ENCODE assay signal across 14 cellular contexts in genomic region chr3:143585720-143586456, GRCh38.
A peak's percentile ranks its signal among the peaks of the same experiment; 100 is the strongest.
DNase-seq lines count a peak whose midpoint lies in the region; ATAC-seq, FAIRE-seq and TF ChIP-seq lines count a peak whose summit lies in the region.
"Had no signal": no experiment of that assay in that cellular context is flagged by ENCODE, and none has a peak within 500 bp of the region (broad histone marks: within the 10 kb centered on the region; RNA-seq: fewer than 3 reads in every experiment).

No MANE protein-coding gene starts in this region.

- POLR2A ChIA-PET in activated CD4-positive, alpha-beta T cell treated with anti-CD3 and anti-CD28 coated beads, Interleukin-2, amount 10 ng/mL, durations not matched to agents 7 days and 5 days (lab: Charles Lee) = no interaction called here

- peak; percentile 36 for ATAC-seq in HG02759 (IDR thresholded peaks at IDR 0.05; ENCODE audit: unreplicated experiment)
- ATAC-seq in GM23338 = no peak
- ATAC-seq: esophagus mucosa had no signal

- H3K9me3 Mint-ChIP-seq in activated CD4-positive, alpha-beta T cell treated with anti-CD3 and anti-CD28 coated beads, Interleukin-2, amount 10 ng/mL, durations not matched to agents 7 days and 5 days = no peaks in the 10 kb centered on the region
- no peaks in the 10 kb centered on the region for H3K9me3 Mint-ChIP-seq in GM23338
- H3K9me3 Mint-ChIP-seq: H9 had no signal

- no peak overlapping the region for H3K9ac ChIP-seq in kidney (ENCODE audit: low read length in 2 of 2)
- H3K9ac ChIP-seq: parathyroid adenoma had no signal

- peaks cover 24% of the 10 kb centered on the region for H3K4me1 Mint-ChIP-seq in activated CD4-positive, alpha-beta T cell treated with anti-CD3 and anti-CD28 coated beads, Interleukin-2, amount 10 ng/mL, durations not matched to agents 7 days and 5 days
- H3K4me1 Mint-ChIP-seq in GM23338 = no peaks in the 10 kb centered on the region

- H3K4me3 ChIP-seq in small intestine (ENCODE audit: low read depth in 1 of 2, low read length in 2 of 2) (no peak overlapping the region), kidney (ENCODE audit: low read length in 2 of 2) (no peak overlapping the region), GM23338 (no peak overlapping the region)

- CTCF ChIA-PET in activated CD4-positive, alpha-beta T cell treated with anti-CD3 and anti-CD28 coated beads, Interleukin-2, amount 10 ng/mL, durations not matched to agents 7 days and 5 days (lab: Charles Lee) = interaction anchor here (1.0 kb wide), 1 partner anchor 12 kb away, joined by 3 read pairs; no protein-coding TSS in a partner anchor

- H3K27me3 ChIP-seq in small intestine (ENCODE audit: control insufficient read depth in 2 of 2, insufficient read depth in 2 of 2, low read length in 2 of 2) (no peaks in the 10 kb centered on the region), GM23338 (ENCODE audit: insufficient read depth) (no peaks in the 10 kb centered on the region)

- H3K27me3 Mint-ChIP-seq in activated CD4-positive, alpha-beta T cell treated with anti-CD3 and anti-CD28 coated beads, Interleukin-2, amount 10 ng/mL, durations not matched to agents 7 days and 5 days = no peaks in the 10 kb centered on the region
- no peaks in the 10 kb centered on the region for H3K27me3 Mint-ChIP-seq in GM23338 (ENCODE audit: insufficient read depth, low read depth, poor library complexity)

- H3K36me3 Mint-ChIP-seq in activated CD4-positive, alpha-beta T cell treated with anti-CD3 and anti-CD28 coated beads, Interleukin-2, amount 10 ng/mL, durations not matched to agents 7 days and 5 days (ENCODE audit: low read depth) = peaks cover 2% of the 10 kb centered on the region
- no peaks in the 10 kb centered on the region for H3K36me3 Mint-ChIP-seq in GM23338 (ENCODE audit: low read depth)

- H3K4me3 Mint-ChIP-seq in activated CD4-positive, alpha-beta T cell treated with anti-CD3 and anti-CD28 coated beads, Interleukin-2, amount 10 ng/mL, durations not matched to agents 7 days and 5 days = no peak overlapping the region
- H3K4me3 Mint-ChIP-seq in GM23338 = no peak overlapping the region
- H3K4me3 Mint-ChIP-seq: H9 had no signal

- peak; percentile 9 to 18 for DNase-seq in activated CD4-positive, alpha-beta T cell treated with anti-CD3 and anti-CD28 coated beads, Interleukin-2, amount 50 U/mL, for 48 hours
- no peak for DNase-seq in activated CD4-positive, alpha-beta T cell treated with anti-CD3 and anti-CD28 coated beads, Interleukin-2, amount 10 ng/mL, durations not matched to agents 7 days and 5 days
- DNase-seq in small intestine (peak; percentile 22), mesenteric fat pad (ENCODE audit: low spot score) (no peak), kidney (no peak), GM23338 (ENCODE audit: low spot score) (no peak)
- DNase-seq: H9, NCI-H2029 had no signal

- H3K36me3 ChIP-seq in small intestine (ENCODE audit: control insufficient read depth in 2 of 2, insufficient read depth in 2 of 2, low read length in 2 of 2) = no peaks in the 10 kb centered on the region
- H3K36me3 ChIP-seq in kidney (ENCODE audit: control insufficient read depth in 1 of 2, insufficient read depth in 2 of 2, low read length in 2 of 2) = no peaks in the 10 kb centered on the region
- H3K36me3 ChIP-seq in GM23338 (ENCODE audit: insufficient read depth) = no peaks in the 10 kb centered on the region

- TF ChIP-seq CTCF in VCaP (conservative IDR thresholded peaks at IDR 0.05) (no peak), kidney (IDR thresholded peaks at IDR 0.05; ENCODE audit: borderline replicate concordance, extremely low read depth, insufficient read depth) (no peak), GM23338 (conservative IDR thresholded peaks at IDR 0.05; ENCODE audit: low read depth in 2 of 2) (no peak)

- FAIRE-seq in small intestine (lab: Jason Lieb, UNC) = no peak
- no peak for FAIRE-seq in kidney (lab: Jason Lieb, UNC)
- FAIRE-seq: astrocyte had no signal

- intact Hi-C loops in kidney (cut with DNase I) = no loop called here

- H4K20me1 ChIP-seq in GM23338 (replicated peaks; ENCODE audit: insufficient read depth) = no peaks in the 10 kb centered on the region

- no peak overlapping the region for H2AFZ ChIP-seq in GM23338
- H2AFZ ChIP-seq: parathyroid adenoma had no signal

- H3K9me2 ChIP-seq in GM23338 (ENCODE audit: insufficient read depth) = 0 out of 2 replicates have a peak, but pooled peaks cover 5% of the 10 kb centered on the region

- H3K27ac ChIP-seq in VCaP (peak overlapping the region; percentile 76), small intestine (ENCODE audit: low read depth in 1 of 2, low read length in 1 of 2) (peak overlapping the region in 1 of 2 donors; percentile 32), kidney (ENCODE audit: low read depth in 2 of 2, low read length in 2 of 2) (no peak overlapping the region), GM23338 (ENCODE audit: low read depth) (no peak overlapping the region)
- H3K27ac ChIP-seq: parathyroid adenoma, RWPE1 had no signal

- H3K9me3 ChIP-seq in small intestine (ENCODE audit: control insufficient read depth, low read depth) = no peaks in the 10 kb centered on the region
- no peaks in the 10 kb centered on the region for H3K9me3 ChIP-seq in kidney (ENCODE audit: control insufficient read depth in 1 of 2, low read length in 2 of 2)

- no peaks in the 10 kb centered on the region for H3K79me2 ChIP-seq in GM23338 (replicated peaks; ENCODE audit: insufficient read depth)
- H3K79me2 ChIP-seq: parathyroid adenoma had no signal

- H3K4me1 ChIP-seq in small intestine (ENCODE audit: control insufficient read depth in 2 of 2, insufficient read depth in 1 of 2, low read depth in 1 of 2, low read length in 1 of 2) (peaks cover 5 to 11% of the 10 kb centered on the region in 2 donors), kidney (ENCODE audit: control insufficient read depth in 1 of 2, insufficient read depth in 1 of 2, low read depth in 1 of 2, low read length in 2 of 2) (no peaks in the 10 kb centered on the region), GM23338 (ENCODE audit: insufficient read depth) (no peaks in the 10 kb centered on the region)
- H3K4me1 ChIP-seq: parathyroid adenoma had no signal

- no peaks in the 10 kb centered on the region for H3F3A ChIP-seq in GM23338 (replicated peaks; ENCODE audit: low read depth)

- 60 to 69% (median 67%) methylated on average over 4 of the region's 4 CpGs for WGBS in small intestine, 3 donors

- H3K4me2 ChIP-seq in GM23338 = no peak overlapping the region

- no peak overlapping the region for H3K27ac Mint-ChIP-seq in activated CD4-positive, alpha-beta T cell treated with anti-CD3 and anti-CD28 coated beads, Interleukin-2, amount 10 ng/mL, durations not matched to agents 7 days and 5 days
- H3K27ac Mint-ChIP-seq in GM23338 = no peak overlapping the region
- H3K27ac Mint-ChIP-seq: H9 had no signal

TF ChIP-seq in GM23338, 12 proteins besides CTCF, POLR2A, EP300 and RAD21 (continues in another document):
- TF ChIP-seq NANOG (IDR thresholded peaks at IDR 0.05; ENCODE audit: borderline replicate concordance) (no peak), EZH2 (IDR thresholded peaks at IDR 0.05; ENCODE audit: low read depth, unreplicated experiment) (no peak), REST (IDR thresholded peaks at IDR 0.05; ENCODE audit: unreplicated experiment) (no peak), POLR2AphosphoS5 (IDR thresholded peaks at IDR 0.05; ENCODE audit: low read depth) (no peak)

Comparison
In these comparisons a context has a peak if more than half of its experiments do, and no peak if none do; other contexts are left out.
1. DNase-seq: peak in activated CD4-positive, alpha-beta T cell treated with anti-CD3 and anti-CD28 coated beads, Interleukin-2, amount 50 U/mL, for 48 hours (2 of 2) and small intestine (single experiment); none in activated CD4-positive, alpha-beta T cell treated with anti-CD3 and anti-CD28 coated beads, Interleukin-2, amount 10 ng/mL, durations not matched to agents 7 days and 5 days (single experiment), mesenteric fat pad (single experiment), kidney (single experiment) and GM23338 (single experiment).